35 cellular contexts compared by ENCODE assay signal in the genomic region with DNA sequence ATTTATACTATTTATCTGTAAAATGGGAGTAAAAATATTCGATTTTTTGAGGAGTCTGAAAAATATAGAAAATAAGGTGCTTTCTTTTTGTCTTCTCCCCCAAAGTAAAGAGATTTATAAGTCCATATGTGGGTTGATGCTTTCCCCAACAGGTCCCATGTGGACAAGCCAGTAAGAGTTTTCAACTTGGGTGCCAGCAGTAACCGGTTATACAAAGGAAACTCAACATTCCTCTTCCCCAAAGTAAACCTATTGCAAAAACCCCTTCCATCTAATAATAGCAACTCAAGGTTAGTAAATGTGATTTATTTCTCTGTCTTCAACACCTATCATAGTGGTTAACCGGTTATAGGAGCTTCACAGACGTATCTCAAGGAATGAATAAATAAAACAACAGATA.
A peak's percentile ranks its signal among the peaks of the same experiment; 100 is the strongest.
DNase-seq lines count a peak whose midpoint lies in the region; ATAC-seq and TF ChIP-seq lines count a peak whose summit lies in the region.
"Had no signal": no experiment of that assay in that cellular context is flagged by ENCODE, and none has a peak within 500 bp of the region (broad histone marks: within the 10 kb centered on the region; RNA-seq: fewer than 3 reads in every experiment).

No MANE protein-coding gene starts in this region.

- H3K36me3 Mint-ChIP-seq in nephron progenitor cell (ENCODE audit: low read depth) = no peaks in the 10 kb centered on the region
- H3K36me3 Mint-ChIP-seq: CD14-positive monocyte; CD4-positive, alpha-beta memory T cell; CD4-positive, CD25-positive, alpha-beta regulatory T cell; CD8-positive, alpha-beta memory T cell; CD8-positive, alpha-beta T cell had no signal

- H3K9me3 ChIP-seq in left lung (no peaks in the 10 kb centered on the region), prostate gland (no peaks in the 10 kb centered on the region), upper lobe of right lung (no peaks in the 10 kb centered on the region)
- H3K9me3 ChIP-seq: A549; BE2C; BLaER1; BLaER1 treated with 17β-estradiol and CSF1 and Interleukin-3, amounts not matched to agents 10 nM and 100 nM; Caco-2 had no signal

- intact Hi-C loops in left lung (cut with DNase I) = no loop called here
- intact Hi-C loops in prostate gland (cut with DNase I) = no loop called here
- intact Hi-C loops in upper lobe of right lung (cut with DNase I) = no loop called here

- no peak for TF ChIP-seq POLR2A in prostate gland (IDR thresholded peaks at IDR 0.05)

- TF ChIP-seq CTCF in left lung (IDR thresholded peaks at IDR 0.05) = no peak
- no peak for TF ChIP-seq CTCF in nephron progenitor cell (IDR thresholded peaks at IDR 0.05)
- TF ChIP-seq CTCF in prostate gland (IDR thresholded peaks at IDR 0.05) = no peak
- no peak for TF ChIP-seq CTCF in upper lobe of right lung (IDR thresholded peaks at IDR 0.05)

- H3K27ac ChIP-seq in left lung = no peak overlapping the region
- H3K27ac ChIP-seq in prostate gland = no peak overlapping the region
- H3K27ac ChIP-seq in upper lobe of right lung = no peak overlapping the region
- H3K27ac ChIP-seq: 22Rv1; A549; BLaER1; BLaER1 treated with 17β-estradiol and CSF1 and Interleukin-3, amounts not matched to agents 10 nM and 100 nM; C4-2B had no signal

- H3K27ac Mint-ChIP-seq in nephron progenitor cell = peak overlapping the region; percentile 28
- H3K27ac Mint-ChIP-seq: B cell; CD14-positive monocyte; CD4-positive, alpha-beta memory T cell; CD4-positive, alpha-beta T cell; CD4-positive, CD25-positive, alpha-beta regulatory T cell; CD8-positive, alpha-beta memory T cell; CD8-positive, alpha-beta T cell had no signal

- no peaks in the 10 kb centered on the region for H3K36me3 ChIP-seq in left lung
- no peaks in the 10 kb centered on the region for H3K36me3 ChIP-seq in prostate gland
- no peaks in the 10 kb centered on the region for H3K36me3 ChIP-seq in upper lobe of right lung
- H3K36me3 ChIP-seq: BE2C; BLaER1; BLaER1 treated with 17β-estradiol and CSF1 and Interleukin-3, amounts not matched to agents 10 nM and 100 nM had no signal

- no peaks in the 10 kb centered on the region for H3K27me3 Mint-ChIP-seq in nephron progenitor cell (ENCODE audit: low read depth, poor library complexity)
- H3K27me3 Mint-ChIP-seq: B cell; CD4-positive, alpha-beta memory T cell; CD4-positive, alpha-beta T cell; CD4-positive, CD25-positive, alpha-beta regulatory T cell; CD8-positive, alpha-beta memory T cell had no signal

- DNase-seq in left lung = no peak
- DNase-seq in nephron progenitor cell = no peak
- DNase-seq in prostate gland (ENCODE audit: low spot score) = peak; percentile 13
- DNase-seq in upper lobe of right lung = no peak
- DNase-seq in stimulated activated CD4-positive, alpha-beta T cell treated with anti-CD3 and anti-CD28 coated beads, Interleukin-12 subunit alpha, Interleukin-12 subunit beta, amount 100 ng/mL, for 4 hours = no peak
- DNase-seq: 8988T; ACHN; AML-193; BE2C; C1 segment of cervical spinal cord; Caco-2; Calu3; CD4-positive, alpha-beta memory T cell; CD4-positive, alpha-beta T cell; CD4-positive, CD25-positive, alpha-beta regulatory T cell; CD8-positive, alpha-beta memory T cell; CD8-positive, alpha-beta T cell; COR-L47; DMS 273 treated with DMSO at 0.1 percent for 48 hours; DMS153; DMS53; DMS79; DMS79 treated with DMSO at 0.1 percent for 48 hours; DND-41; EL had no signal

- no peaks in the 10 kb centered on the region for H3K9me3 Mint-ChIP-seq in nephron progenitor cell

- H3K4me1 Mint-ChIP-seq in nephron progenitor cell = no peaks in the 10 kb centered on the region
- H3K4me1 Mint-ChIP-seq: B cell; CD14-positive monocyte; CD4-positive, alpha-beta memory T cell; CD4-positive, CD25-positive, alpha-beta regulatory T cell; CD8-positive, alpha-beta memory T cell had no signal

- H3K27me3 ChIP-seq in left lung (no peaks in the 10 kb centered on the region), prostate gland (replicated peaks; ENCODE audit: insufficient read depth) (no peaks in the 10 kb centered on the region), upper lobe of right lung (no peaks in the 10 kb centered on the region)
- H3K27me3 ChIP-seq: BE2C; BLaER1; BLaER1 treated with 17β-estradiol and CSF1 and Interleukin-3, amounts not matched to agents 10 nM and 100 nM had no signal

- ATAC-seq in left lung (peak; percentile 81), upper lobe of right lung (peak; percentile 32), GM18909 (IDR thresholded peaks at IDR 0.05; ENCODE audit: poor library complexity, unreplicated experiment) (no peak), HG02588 (IDR thresholded peaks at IDR 0.05; ENCODE audit: unreplicated experiment) (no peak), GM21786 (IDR thresholded peaks at IDR 0.05; ENCODE audit: unreplicated experiment) (no peak)
- ATAC-seq: A549; CD8-positive, alpha-beta T cell had no signal

- 30% methylated on average over 4 of the region's 4 CpGs for WGBS in prostate gland

- H3K4me3 Mint-ChIP-seq in nephron progenitor cell = no peak overlapping the region
- H3K4me3 Mint-ChIP-seq: B cell; CD14-positive monocyte; CD4-positive, alpha-beta memory T cell; CD4-positive, alpha-beta T cell; CD4-positive, CD25-positive, alpha-beta regulatory T cell; CD8-positive, alpha-beta memory T cell; CD8-positive, alpha-beta T cell had no signal

- H3K4me3 ChIP-seq in left lung (no peak overlapping the region), prostate gland (no peak overlapping the region), upper lobe of right lung (no peak overlapping the region)
- H3K4me3 ChIP-seq: A549; BLaER1; BLaER1 treated with 17β-estradiol and CSF1 and Interleukin-3, amounts not matched to agents 10 nM and 100 nM had no signal

- H3K4me1 ChIP-seq in left lung (no peaks in the 10 kb centered on the region), prostate gland (replicated peaks) (no peaks in the 10 kb centered on the region), upper lobe of right lung (no peaks in the 10 kb centered on the region)
- H3K4me1 ChIP-seq: A549; BE2C; BLaER1; BLaER1 treated with 17β-estradiol and CSF1 and Interleukin-3, amounts not matched to agents 10 nM and 100 nM; Caco-2 had no signal

Comparison
In these comparisons a context has a peak if more than half of its experiments do, and no peak if none do; other contexts are left out.
1. ATAC-seq: peak in left lung (single experiment) and upper lobe of right lung (single experiment); none in GM18909 (single experiment), HG02588 (single experiment) and GM21786 (single experiment).